In genomic region chr2:95062716-95063400, GRCh38 we compare ENCODE assay signal across 9 cellular contexts. TPM values are rescaled to one million over a fixed set of nuclear protein-coding genes. Genes with fewer than 3 reads are reported as not detected.
DNase-seq lines count a peak whose midpoint lies in the region; ATAC-seq, FAIRE-seq and TF ChIP-seq lines count a peak whose summit lies in the region.
"Had no signal": no experiment of that assay in that cellular context is flagged by ENCODE, and none has a peak within 500 bp of the region (broad histone marks: within the 10 kb centered on the region; RNA-seq: fewer than 3 reads in every experiment).

No MANE protein-coding gene starts in this region.

- ATAC-seq in GM19324 (IDR thresholded peaks at IDR 0.05; ENCODE audit: low FRiP score, unreplicated experiment) (peak; percentile 69), HG03378 (IDR thresholded peaks at IDR 0.05; ENCODE audit: unreplicated experiment) (peak; percentile 90)

- H2AFZ ChIP-seq in MM.1S (ENCODE audit: low read length) = no peak overlapping the region

- intact Hi-C loops in kidney (cut with DNase I) (no loop called here), testis (cut with DNase I; ENCODE audit: low total_unique reads) (no loop called here)

- H3K27me3 ChIP-seq in MM.1S (replicated peaks; ENCODE audit: insufficient read depth, low read length) (no peaks in the 10 kb centered on the region), testis (no peaks in the 10 kb centered on the region)

- WGBS in testis, 2 donors = 65 to 67% methylated on average over 7 of the region's 7 CpGs

- no peak for TF ChIP-seq POLR2A in testis (IDR thresholded peaks at IDR 0.05)

- H3K79me2 ChIP-seq in MM.1S (ENCODE audit: low read length) = no peaks in the 10 kb centered on the region

- H3K9me2 ChIP-seq in MM.1S (replicated peaks; ENCODE audit: insufficient read depth, low read length) = no peaks in the 10 kb centered on the region

- H4K20me1 ChIP-seq in MM.1S (ENCODE audit: insufficient read depth, low read length) = no peaks in the 10 kb centered on the region

- H3K4me3 Mint-ChIP-seq in brain = no peak overlapping the region

- DNase-seq in DMS79 (lab: John Stamatoyannopoulos, UW) = peak; percentile 33
- no peak for DNase-seq in T-helper 9 cell
- DNase-seq in MM.1S = no peak
- DNase-seq in kidney = no peak
- no peak for DNase-seq in testis

- H3F3A ChIP-seq in MM.1S (ENCODE audit: insufficient read depth, low read length) = no peaks in the 10 kb centered on the region

- no peak overlapping the region for H3K27ac ChIP-seq in MM.1S (ENCODE audit: low read length)
- peak overlapping the region in 1 of 2 donors; percentile 65 for H3K27ac ChIP-seq in kidney (ENCODE audit: low read depth in 2 of 2, low read length in 2 of 2)
- no peak overlapping the region for H3K27ac ChIP-seq in testis

- TF ChIP-seq CTCF in brain (conservative IDR thresholded peaks at IDR 0.05) = no peak
- TF ChIP-seq CTCF in MM.1S (IDR thresholded peaks at IDR 0.05; ENCODE audit: low read length) = no peak
- no peak for TF ChIP-seq CTCF in kidney (IDR thresholded peaks at IDR 0.05; ENCODE audit: borderline replicate concordance, extremely low read depth, insufficient read depth)
- no peak for TF ChIP-seq CTCF in testis (IDR thresholded peaks at IDR 0.05)

- no peak overlapping the region for H3K4me2 ChIP-seq in MM.1S (ENCODE audit: low read depth, low read length)

- no peaks in the 10 kb centered on the region for H3K4me1 ChIP-seq in MM.1S (ENCODE audit: low read length)
- peaks cover 20 to 39% of the 10 kb centered on the region in 2 donors for H3K4me1 ChIP-seq in kidney (ENCODE audit: control insufficient read depth in 1 of 2, insufficient read depth in 1 of 2, low read depth in 1 of 2, low read length in 2 of 2)
- no peaks in the 10 kb centered on the region for H3K4me1 ChIP-seq in testis

- peaks cover 0 to 2% (median 0%) of the 10 kb centered on the region in 5 experiments for H3K9me3 Mint-ChIP-seq in brain

- no peak overlapping the region for H3K9ac ChIP-seq in MM.1S (ENCODE audit: low read length)
- H3K9ac ChIP-seq in kidney (ENCODE audit: low read length in 2 of 2) = no peak overlapping the region

- no peak for FAIRE-seq in kidney (lab: Jason Lieb, UNC)
- FAIRE-seq: astrocyte had no signal

- H3K27me3 Mint-ChIP-seq in brain = peaks cover 6% of the 10 kb centered on the region

- H3K4me3 ChIP-seq in MM.1S (ENCODE audit: low read length) (no peak overlapping the region), kidney (ENCODE audit: low read length in 2 of 2) (no peak overlapping the region), testis (no peak overlapping the region)

- H3K36me3 ChIP-seq in MM.1S (replicated peaks; ENCODE audit: insufficient read depth, low read length) (no peaks in the 10 kb centered on the region), kidney (ENCODE audit: control insufficient read depth in 1 of 2, insufficient read depth in 2 of 2, low read length in 2 of 2) (no peaks in the 10 kb centered on the region), testis (ENCODE audit: low read depth, missing control alignments) (no peaks in the 10 kb centered on the region)

- H3K9me3 ChIP-seq in MM.1S (replicated peaks; ENCODE audit: insufficient read depth, low read length) = no peaks in the 10 kb centered on the region
- H3K9me3 ChIP-seq in kidney (ENCODE audit: control insufficient read depth in 1 of 2, low read length in 2 of 2) = no peaks in the 10 kb centered on the region
- H3K9me3 ChIP-seq in testis = no peaks in the 10 kb centered on the region

- H3K36me3 Mint-ChIP-seq in brain = no peaks in the 10 kb centered on the region

- peaks cover 42% of the 10 kb centered on the region for H3K4me1 Mint-ChIP-seq in brain

- H3K27ac Mint-ChIP-seq in brain = peak overlapping the region in 3 of 5 experiments; percentile 13 to 74 (median 68)

RNA-seq across cellular contexts. Expression of gene MAL, which starts 37.4 kb away (rescaled TPM):
- polyA plus RNA-seq in brain (ENCODE audit: insufficient read depth, low read depth, low replicate concordance) = 206 TPM
- total RNA-seq in kidney = 477 TPM
- polyA plus RNA-seq in kidney (ENCODE audit: insufficient read depth, low read depth, low replicate concordance) = 1,006 TPM
- total RNA-seq in testis = under 1 TPM; 0.62 to 0.79 TPM
- 1.3 TPM for polyA plus RNA-seq in testis (ENCODE audit: insufficient read depth, low read depth, low replicate concordance)

RNA-seq across cellular contexts. Expression of gene MRPS5, which starts 58.8 kb away (rescaled TPM):
- polyA plus RNA-seq in brain (ENCODE audit: insufficient read depth, low read depth, low replicate concordance) (36.1 TPM), kidney (ENCODE audit: insufficient read depth, low read depth, low replicate concordance) (118 TPM), testis (ENCODE audit: insufficient read depth, low read depth, low replicate concordance) (44.4 TPM)
- total RNA-seq in kidney (53.1 TPM), testis (10 to 100 TPM; 59.3 to 63.1 TPM)

Comparison
In these comparisons a context has a peak if more than half of its experiments do, and no peak if none do; other contexts are left out.
1. RNA of gene MAL, which starts 37.4 kb away (polyA plus RNA-seq): 1,006 TPM in kidney (single experiment) and 206 TPM in brain (single experiment); 1.3 TPM in testis (single experiment); every median in the first group is over 10 times any median in the second.